In the genomic region with DNA sequence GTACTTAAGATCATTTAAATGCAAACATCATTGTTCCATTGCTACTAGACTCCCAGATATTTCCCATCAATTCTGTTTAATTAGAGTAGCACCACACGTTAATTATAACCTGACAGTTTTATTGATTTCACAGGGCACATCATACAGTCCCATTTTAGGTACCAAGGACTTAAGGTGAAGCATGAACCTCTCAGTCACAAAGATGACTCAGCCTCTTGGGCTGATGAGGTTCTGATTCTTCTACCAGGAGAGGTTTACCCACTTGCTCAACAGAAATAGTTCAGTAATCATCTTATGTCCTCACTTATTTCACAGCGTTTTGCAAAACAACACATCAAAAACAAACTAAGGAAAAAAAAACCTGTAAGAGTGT, we compare ENCODE assay signal across 8 cellular contexts.
DNase-seq lines count a peak whose midpoint lies in the region; ATAC-seq and TF ChIP-seq lines count a peak whose summit lies in the region.

No MANE protein-coding gene starts in this region.

- intact Hi-C loops in breast epithelium (cut with DNase I; ENCODE audit: low total_unique reads): no loop called here
- intact Hi-C loops in sciatic nerve (cut with DNase I): no loop called here

- H3K4me1 ChIP-seq in breast epithelium (peaks cover 0 to 13% of the 10 kb centered on the region in 2 donors), mesenchymal stem cell (ENCODE audit: control insufficient read depth, insufficient read depth, low read depth, low read length) (peaks cover 13% of the 10 kb centered on the region)

- no peak for DNase-seq in stimulated activated naive CD8-positive, alpha-beta T cell treated with anti-CD3 and anti-CD28 coated beads, Interleukin-15, Interleukin-2, amounts not matched to agents 100 U/mL and 50 U/mL, for 24 hours
- DNase-seq in breast epithelium (ENCODE audit: low spot score in 2 of 2) (no peak), mesenchymal stem cell (peak; percentile 85), germinal center (ENCODE audit: low spot score) (no peak), sciatic nerve (ENCODE audit: low spot score) (no peak)

- no peaks in the 10 kb centered on the region for H3K9me3 Mint-ChIP-seq in stimulated activated naive CD8-positive, alpha-beta T cell treated with anti-CD3 and anti-CD28 coated beads, Interleukin-15, Interleukin-2, amounts not matched to agents 100 ng/mL and 50 ng/mL, for 24 hours

- TF ChIP-seq CTCF in breast epithelium (IDR thresholded peaks at IDR 0.05): no peak

- no peak overlapping the region for H2AFZ ChIP-seq in mesenchymal stem cell (ENCODE audit: low read depth, low read length)

- ATAC-seq in stimulated activated naive CD8-positive, alpha-beta T cell treated with anti-CD3 and anti-CD28 coated beads, Interleukin-15, Interleukin-2, amounts not matched to agents 100 U/mL and 50 U/mL, for 24 hours: no peak
- no peak for ATAC-seq in sciatic nerve
- no peak for ATAC-seq in GM21528 (IDR thresholded peaks at IDR 0.05; ENCODE audit: low FRiP score, unreplicated experiment)
- no peak for ATAC-seq in HG03354 (IDR thresholded peaks at IDR 0.05; ENCODE audit: poor library complexity, severe bottlenecking, unreplicated experiment)

- no peak overlapping the region for H2BK15ac ChIP-seq in mesenchymal stem cell (ENCODE audit: low read depth, poor library complexity, severe bottlenecking)

- no peak overlapping the region for H4K8ac ChIP-seq in mesenchymal stem cell (ENCODE audit: low read length)

- no peak overlapping the region for H2AK5ac ChIP-seq in mesenchymal stem cell (ENCODE audit: low read length, severe bottlenecking)

- H3K14ac ChIP-seq in mesenchymal stem cell (ENCODE audit: low read length in 2 of 2): no peak overlapping the region

- peak overlapping the region; percentile 86 for H2BK120ac ChIP-seq in mesenchymal stem cell (ENCODE audit: low read depth, low read length)

- peak overlapping the region in 1 of 2 experiments; percentile 77 for H2BK12ac ChIP-seq in mesenchymal stem cell (ENCODE audit: low read length in 2 of 2)

- peak overlapping the region; percentile 61 for H3K4me2 ChIP-seq in mesenchymal stem cell (ENCODE audit: low read length, poor library complexity, severe bottlenecking)

- peak overlapping the region; percentile 83 for H3K9ac ChIP-seq in mesenchymal stem cell (ENCODE audit: low read length)

- H3K4me3 Mint-ChIP-seq in stimulated activated naive CD8-positive, alpha-beta T cell treated with anti-CD3 and anti-CD28 coated beads, Interleukin-15, Interleukin-2, amounts not matched to agents 100 ng/mL and 50 ng/mL, for 24 hours: peak overlapping the region; percentile 86

- no peak overlapping the region for H2BK5ac ChIP-seq in mesenchymal stem cell (ENCODE audit: low read depth, low read length, poor library complexity, severe bottlenecking)

- H3K4me3 ChIP-seq in breast epithelium (peak overlapping the region in 1 of 3 donors; percentile 49), mesenchymal stem cell (ENCODE audit: insufficient read depth in 1 of 2, low read depth in 1 of 2, low read length in 2 of 2) (peak overlapping the region in 1 of 2 experiments; percentile 67)

- H4K91ac ChIP-seq in mesenchymal stem cell (ENCODE audit: low read length): no peak overlapping the region

- H3K23ac ChIP-seq in mesenchymal stem cell (ENCODE audit: low read length in 2 of 2): no peak overlapping the region

- H3K18ac ChIP-seq in mesenchymal stem cell (ENCODE audit: low read depth in 1 of 2, low read length in 2 of 2): peak overlapping the region; percentile 78 to 93

- H3K27ac Mint-ChIP-seq in stimulated activated naive CD8-positive, alpha-beta T cell treated with anti-CD3 and anti-CD28 coated beads, Interleukin-15, Interleukin-2, amounts not matched to agents 100 ng/mL and 50 ng/mL, for 24 hours: peak overlapping the region; percentile 99

- H3K79me1 ChIP-seq in mesenchymal stem cell (replicated peaks; ENCODE audit: low read length, poor library complexity, severe bottlenecking): peaks cover 4% of the 10 kb centered on the region

- no peaks in the 10 kb centered on the region for H3K36me3 ChIP-seq in breast epithelium
- no peaks in the 10 kb centered on the region for H3K36me3 ChIP-seq in mesenchymal stem cell (ENCODE audit: control insufficient read depth in 1 of 2, insufficient read depth in 2 of 2, low read depth in 1 of 2, low read length in 2 of 2)

- H3K27me3 ChIP-seq in breast epithelium: no peaks in the 10 kb centered on the region
- no peaks in the 10 kb centered on the region for H3K27me3 ChIP-seq in mesenchymal stem cell (ENCODE audit: control insufficient read depth in 1 of 2, insufficient read depth in 1 of 2, low read length in 2 of 2)

- peaks cover 9% of the 10 kb centered on the region for H3K36me3 Mint-ChIP-seq in stimulated activated naive CD8-positive, alpha-beta T cell treated with anti-CD3 and anti-CD28 coated beads, Interleukin-15, Interleukin-2, amounts not matched to agents 100 ng/mL and 50 ng/mL, for 24 hours (ENCODE audit: low read depth)

- H3K4me1 Mint-ChIP-seq in stimulated activated naive CD8-positive, alpha-beta T cell treated with anti-CD3 and anti-CD28 coated beads, Interleukin-15, Interleukin-2, amounts not matched to agents 100 ng/mL and 50 ng/mL, for 24 hours (ENCODE audit: low read depth): peaks cover 99% of the 10 kb centered on the region

- TF ChIP-seq POLR2A in breast epithelium (IDR thresholded peaks at IDR 0.05): no peak

- no peaks in the 10 kb centered on the region for H3K27me3 Mint-ChIP-seq in stimulated activated naive CD8-positive, alpha-beta T cell treated with anti-CD3 and anti-CD28 coated beads, Interleukin-15, Interleukin-2, amounts not matched to agents 100 ng/mL and 50 ng/mL, for 24 hours

- H3K4ac ChIP-seq in mesenchymal stem cell (ENCODE audit: low read depth in 1 of 2, low read length in 2 of 2): peak overlapping the region; percentile 20 to 78

- 50% methylated on average over 1 of the region's 2 CpGs for WGBS in mesenchymal stem cell

- H3K9me3 ChIP-seq in breast epithelium: no peaks in the 10 kb centered on the region
- no peaks in the 10 kb centered on the region for H3K9me3 ChIP-seq in mesenchymal stem cell (ENCODE audit: control insufficient read depth, low read length)

- H3K27ac ChIP-seq in breast epithelium (peak overlapping the region; percentile 77 to 82), mesenchymal stem cell (ENCODE audit: low read length, poor library complexity, severe bottlenecking) (peak overlapping the region; percentile 95)
